ENCODE assay signal across 13 cellular contexts in the genomic region with DNA sequence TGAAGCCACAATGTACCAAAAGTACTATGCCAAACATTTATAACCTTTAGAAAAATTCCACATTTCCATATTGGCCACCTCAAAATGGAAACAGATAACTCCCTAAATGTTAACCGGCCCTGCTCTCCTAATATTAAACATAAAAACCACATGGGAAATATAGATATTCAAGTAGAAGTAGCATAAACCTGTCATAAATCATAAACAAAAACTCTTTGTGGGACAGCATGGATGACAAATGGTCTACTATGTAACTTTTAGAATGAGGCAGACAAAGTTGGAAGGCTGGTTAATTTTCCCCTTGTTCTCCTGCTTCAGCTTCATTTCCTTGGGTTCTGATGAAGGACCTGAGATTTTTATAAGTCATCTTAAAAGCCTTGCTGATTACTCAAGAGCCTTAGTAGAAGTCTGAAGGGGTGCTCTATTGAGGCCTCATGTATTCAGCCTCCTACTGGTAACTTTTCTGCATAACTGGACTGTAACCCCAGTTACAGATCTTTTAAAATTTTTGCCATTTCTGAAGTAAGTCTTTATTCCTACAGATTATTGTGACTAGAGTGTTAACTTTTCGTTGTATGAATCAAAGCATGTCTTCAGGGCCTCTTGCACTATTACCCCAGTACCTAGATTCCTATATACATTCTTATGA.
DNase-seq lines count a peak whose midpoint lies in the region; ATAC-seq and TF ChIP-seq lines count a peak whose summit lies in the region.
"Had no signal": no experiment of that assay in that cellular context is flagged by ENCODE, and none has a peak within 500 bp of the region (broad histone marks: within the 10 kb centered on the region; RNA-seq: fewer than 3 reads in every experiment).

No MANE protein-coding gene starts in this region.

- H4K20me1 ChIP-seq in fibroblast of lung (ENCODE audit: control insufficient read depth, extremely low read depth, insufficient read depth, low read length): no peaks in the 10 kb centered on the region
- H4K20me1 ChIP-seq: BLaER1 had no signal

- H3K9ac ChIP-seq in fibroblast of lung (ENCODE audit: insufficient read depth, low read length): no peak overlapping the region
- H3K9ac ChIP-seq: BLaER1 had no signal

- peak overlapping the region; percentile 22 for H3K4me3 Mint-ChIP-seq in natural killer cell
- no peak overlapping the region for H3K4me3 Mint-ChIP-seq in natural killer cell treated with Interleukin-12 subunit alpha and Interleukin-12 subunit beta and Interleukin-15 and Interleukin-18, amount 100 ng/mL, for 72 hours

- H3K27me3 Mint-ChIP-seq in natural killer cell (ENCODE audit: low read depth in 2 of 2): no peaks in the 10 kb centered on the region
- no peaks in the 10 kb centered on the region for H3K27me3 Mint-ChIP-seq in natural killer cell treated with Interleukin-12 subunit alpha and Interleukin-12 subunit beta and Interleukin-15 and Interleukin-18, amount 100 ng/mL, for 72 hours

- in situ Hi-C loops in SK-MEL-5 (cut with HindIII; ENCODE audit: low pct_unique_long_range_greater_than_20kb, low sequenced_read_pairs) (no loop called here), KBM-7 (cut with MboI; ENCODE audit: low pct_unique_long_range_greater_than_20kb, low sequenced_read_pairs) (no loop called here)

- H3K4me1 ChIP-seq in fibroblast of lung (ENCODE audit: control insufficient read depth, extremely low read depth, insufficient read depth, low read length) (no peaks in the 10 kb centered on the region), upper lobe of right lung (no peaks in the 10 kb centered on the region)
- H3K4me1 ChIP-seq: BLaER1 had no signal

- H3K9me3 Mint-ChIP-seq in natural killer cell: no peaks in the 10 kb centered on the region
- no peaks in the 10 kb centered on the region for H3K9me3 Mint-ChIP-seq in natural killer cell treated with Interleukin-12 subunit alpha and Interleukin-12 subunit beta and Interleukin-15 and Interleukin-18, amount 100 ng/mL, for 72 hours

- no peaks in the 10 kb centered on the region for H3K9me3 ChIP-seq in fibroblast of lung (ENCODE audit: control insufficient read depth, insufficient read depth, low read depth, low read length)
- H3K9me3 ChIP-seq in upper lobe of right lung: no peaks in the 10 kb centered on the region
- H3K9me3 ChIP-seq: BLaER1, tibial artery had no signal

- DNase-seq in natural killer cell (no peak), SK-MEL-5 (ENCODE audit: low read depth, low spot score) (peak; percentile 23), fibroblast of lung (ENCODE audit: low read depth in 2 of 2) (peak in 1 of 2 donors; percentile 48), upper lobe of right lung (no peak), cerebellar cortex (ENCODE audit: low spot score) (no peak), KBM-7 (no peak)
- no peak for DNase-seq in natural killer cell treated with Interleukin-12 subunit alpha and Interleukin-12 subunit beta and Interleukin-15 and Interleukin-18, amount 100 ng/mL, for 72 hours (ENCODE audit: low spot score)
- DNase-seq: caudate nucleus, hippocampal formation, NCI-H2029 treated with DMSO at 0.1 percent for 48 hours, tibial artery had no signal

- no peak overlapping the region for H3K4me2 ChIP-seq in fibroblast of lung (ENCODE audit: extremely low read depth, insufficient read depth, low read length)
- H3K4me2 ChIP-seq: BLaER1 had no signal

- H3K36me3 ChIP-seq in fibroblast of lung (ENCODE audit: control insufficient read depth, insufficient read depth, low read length) (no peaks in the 10 kb centered on the region), upper lobe of right lung (peaks cover 11% of the 10 kb centered on the region)

- ATAC-seq in natural killer cell (peak in 2 of 3 donors; percentile 70 to 80), upper lobe of right lung (peak; percentile 29), HG03469 (IDR thresholded peaks at IDR 0.05; ENCODE audit: unreplicated experiment) (no peak)
- no peak for ATAC-seq in natural killer cell treated with Interleukin-12 subunit alpha and Interleukin-12 subunit beta and Interleukin-15 and Interleukin-18, amount 100 ng/mL, for 72 hours

- peak; percentile 19 for TF ChIP-seq CTCF in natural killer cell (IDR thresholded peaks at IDR 0.05)
- peak; percentile 24 to 36 for TF ChIP-seq CTCF in fibroblast of lung (conservative IDR thresholded peaks at IDR 0.05 in 1 of 2, IDR thresholded peaks at IDR 0.05 in 1 of 2; ENCODE audit: low read depth in 1 of 2, low read length in 2 of 2)
- peak; percentile 18 for TF ChIP-seq CTCF in upper lobe of right lung (IDR thresholded peaks at IDR 0.05)

- H3K27ac ChIP-seq in fibroblast of lung (ENCODE audit: insufficient read depth, low read length) (no peak overlapping the region), upper lobe of right lung (no peak overlapping the region)
- H3K27ac ChIP-seq: BLaER1, tibial artery had no signal

- no peak overlapping the region for H2AFZ ChIP-seq in fibroblast of lung (ENCODE audit: low read length)

- no peak overlapping the region for H3K4me3 ChIP-seq in fibroblast of lung (replicated peaks in 1 of 4; ENCODE audit: control extremely low read depth in 1 of 4, insufficient read depth in 1 of 4, low read depth in 3 of 4, low read length in 4 of 4)
- no peak overlapping the region for H3K4me3 ChIP-seq in upper lobe of right lung
- H3K4me3 ChIP-seq: BLaER1, tibial artery had no signal

- no peaks in the 10 kb centered on the region for H3K79me2 ChIP-seq in fibroblast of lung (ENCODE audit: control insufficient read depth, insufficient read depth, low read length)

- H3K36me3 Mint-ChIP-seq in natural killer cell: peaks cover 5% of the 10 kb centered on the region
- peaks cover 8% of the 10 kb centered on the region for H3K36me3 Mint-ChIP-seq in natural killer cell treated with Interleukin-12 subunit alpha and Interleukin-12 subunit beta and Interleukin-15 and Interleukin-18, amount 100 ng/mL, for 72 hours

- intact Hi-C loops in natural killer cell (cut with micrococcal nuclease) (no loop called here), upper lobe of right lung (cut with DNase I) (no loop called here)

- H3K4me1 Mint-ChIP-seq in natural killer cell: peaks cover 76 to 81% of the 10 kb centered on the region in 2 donors
- H3K4me1 Mint-ChIP-seq in natural killer cell treated with Interleukin-12 subunit alpha and Interleukin-12 subunit beta and Interleukin-15 and Interleukin-18, amount 100 ng/mL, for 72 hours (ENCODE audit: low read depth in 2 of 2): peaks cover 48 to 68% of the 10 kb centered on the region in 2 donors

- peak overlapping the region; percentile 77 to 85 for H3K27ac Mint-ChIP-seq in natural killer cell
- H3K27ac Mint-ChIP-seq in natural killer cell treated with Interleukin-12 subunit alpha and Interleukin-12 subunit beta and Interleukin-15 and Interleukin-18, amount 100 ng/mL, for 72 hours: peak overlapping the region in 1 of 2 donors; percentile 76

- H3K27me3 ChIP-seq in fibroblast of lung (ENCODE audit: control insufficient read depth, insufficient read depth, low read length) (no peaks in the 10 kb centered on the region), upper lobe of right lung (no peaks in the 10 kb centered on the region)
- H3K27me3 ChIP-seq: BLaER1, tibial artery had no signal

Comparison
In these comparisons a context has a peak if more than half of its experiments do, and no peak if none do; other contexts are left out.
1. ATAC-seq: peak in natural killer cell (2 of 3) and upper lobe of right lung (single experiment); none in natural killer cell treated with Interleukin-12 subunit alpha and Interleukin-12 subunit beta and Interleukin-15 and Interleukin-18, amount 100 ng/mL, for 72 hours (0 of 2) and HG03469 (single experiment).
2. Peak in every context shown above with its lines, with median percentiles within 50 percentile points of each other: CTCF ChIP-seq.